ENCODE assay signal across 9 cellular contexts in the genomic region with DNA sequence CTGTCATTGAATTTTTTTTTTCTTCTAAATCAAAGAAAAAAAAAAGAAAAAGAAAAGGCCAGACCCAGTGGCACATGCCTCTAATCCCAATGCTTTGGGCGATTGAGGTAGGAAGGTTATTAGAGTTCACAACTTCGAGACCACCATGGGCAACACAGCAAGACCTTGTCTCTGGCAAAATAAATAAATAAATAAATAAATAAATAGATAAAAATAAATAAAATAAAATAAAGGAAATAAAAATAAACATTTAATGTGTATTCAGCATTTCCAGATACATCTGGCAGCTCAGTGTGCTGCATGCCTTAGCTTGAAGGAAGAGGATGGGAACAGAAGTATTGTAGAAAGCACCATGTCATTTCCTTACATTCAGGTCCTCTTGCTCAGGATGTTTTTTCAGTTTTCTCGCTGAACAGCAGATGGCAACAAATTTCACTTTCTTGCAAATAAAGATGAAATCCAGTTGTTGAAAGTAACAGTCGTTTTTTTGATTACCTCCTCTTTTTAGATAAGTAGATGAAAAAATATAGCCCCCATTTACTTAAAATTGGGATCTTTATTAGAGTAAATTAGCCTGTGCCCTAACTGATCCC. TPM values are rescaled to one million over a fixed set of nuclear protein-coding genes. Genes with fewer than 3 reads are reported as not detected.
DNase-seq lines count a peak whose midpoint lies in the region; ATAC-seq and TF ChIP-seq lines count a peak whose summit lies in the region.
"Had no signal": no experiment of that assay in that cellular context is flagged by ENCODE, and none has a peak within 500 bp of the region (broad histone marks: within the 10 kb centered on the region; RNA-seq: fewer than 3 reads in every experiment).

No MANE protein-coding gene starts in this region.

- no peaks in the 10 kb centered on the region for H3K9me3 ChIP-seq in GM23248 (ENCODE audit: low read depth)
- H3K9me3 ChIP-seq in NT2/D1 (ENCODE audit: insufficient read depth, low read length), result no peaks in the 10 kb centered on the region
- H3K9me3 ChIP-seq in naive thymus-derived CD4-positive, alpha-beta T cell (ENCODE audit: control insufficient read depth in 2 of 3, low read length in 3 of 3), result no peaks in the 10 kb centered on the region
- H3K9me3 ChIP-seq: SJSA1 had no signal

- intact Hi-C loops in naive thymus-derived CD4-positive, alpha-beta T cell (cut with micrococcal nuclease), result loop anchor here (1.0 to 2.0 kb wide), 4 partner anchors 49 to 154 kb away; a partner anchor contains a TSS

- CTCF ChIA-PET in naive thymus-derived CD4-positive, alpha-beta T cell (lab: Charles Lee), result interaction anchor here (0.6 to 0.7 kb wide), 3 partner anchors 102 to 381 kb away, joined by 3 read pairs; no protein-coding TSS in a partner anchor

- peaks cover 0 to 8% (median 0%) of the 10 kb centered on the region in 7 donors for H3K4me1 Mint-ChIP-seq in naive thymus-derived CD4-positive, alpha-beta T cell

- H3K27me3 ChIP-seq in GM23248 (replicated peaks; ENCODE audit: insufficient read depth) (peaks cover 47% of the 10 kb centered on the region), NT2/D1 (ENCODE audit: insufficient read depth, insufficient read length) (no peaks in the 10 kb centered on the region)
- H3K27me3 ChIP-seq in naive thymus-derived CD4-positive, alpha-beta T cell (ENCODE audit: control insufficient read depth in 2 of 2, insufficient read depth in 2 of 2, low read length in 2 of 2), result no peaks in the 10 kb centered on the region
- H3K27me3 ChIP-seq: SJSA1 had no signal

- ATAC-seq in naive thymus-derived CD4-positive, alpha-beta T cell, result no peak
- ATAC-seq in HG03432 (IDR thresholded peaks at IDR 0.05; ENCODE audit: unreplicated experiment), result no peak

- POLR2A ChIA-PET in naive thymus-derived CD4-positive, alpha-beta T cell (lab: Charles Lee), result interaction anchor here (0.6 to 0.7 kb wide), 2 partner anchors 11 to 100 kb away, joined by 3 to 4 read pairs; no protein-coding TSS in a partner anchor

- H3K4me3 ChIP-seq in GM23248, result no peak overlapping the region
- H3K4me3 ChIP-seq in NT2/D1 (ENCODE audit: insufficient read length, low read depth), result no peak overlapping the region
- no peak overlapping the region for H3K4me3 ChIP-seq in choroid plexus epithelial cell (ENCODE audit: low read depth, low read length)
- H3K4me3 ChIP-seq in naive thymus-derived CD4-positive, alpha-beta T cell (ENCODE audit: low read length), result no peak overlapping the region
- H3K4me3 ChIP-seq: SJSA1 had no signal

- no peak overlapping the region for H2AFZ ChIP-seq in GM23248

- H3K79me2 ChIP-seq in GM23248 (ENCODE audit: insufficient read depth), result no peaks in the 10 kb centered on the region

- no peak overlapping the region for H3K27ac ChIP-seq in GM23248
- H3K27ac ChIP-seq in naive thymus-derived CD4-positive, alpha-beta T cell (ENCODE audit: low read depth, low read length), result no peak overlapping the region
- H3K27ac ChIP-seq: SJSA1 had no signal

- H3K27me3 Mint-ChIP-seq in naive thymus-derived CD4-positive, alpha-beta T cell, result peaks cover 0 to 59% (median 10%) of the 10 kb centered on the region in 5 donors

- H3K9me2 ChIP-seq in GM23248 (ENCODE audit: insufficient read depth), result no peaks in the 10 kb centered on the region

- H3K36me3 ChIP-seq in GM23248 (ENCODE audit: low read depth), result no peaks in the 10 kb centered on the region
- H3K36me3 ChIP-seq in NT2/D1 (ENCODE audit: insufficient read depth, insufficient read length, low read length), result no peaks in the 10 kb centered on the region
- H3K36me3 ChIP-seq in naive thymus-derived CD4-positive, alpha-beta T cell (ENCODE audit: control insufficient read depth in 2 of 3, insufficient read depth in 3 of 3, low read length in 3 of 3), result no peaks in the 10 kb centered on the region
- H3K36me3 ChIP-seq: SJSA1 had no signal

- no peaks in the 10 kb centered on the region for H3K9me3 Mint-ChIP-seq in naive thymus-derived CD4-positive, alpha-beta T cell

- peak overlapping the region; percentile 42 for H3K4me2 ChIP-seq in GM23248 (ENCODE audit: unreplicated experiment)

- in situ Hi-C loops in GM23248 (cut with MboI), result no loop called here

- WGBS in GM23248 (ENCODE audit: low coverage in 1 of 2, low lambda C conversion rate in 2 of 2, missing lambda C conversion rate in 2 of 2), 2 experiments, result 24 to 27% methylated on average over 4 of the region's 4 CpGs

- peak; percentile 56 for TF ChIP-seq CTCF in choroid plexus epithelial cell (conservative IDR thresholded peaks at IDR 0.05; ENCODE audit: low read depth, low read length)

- H3K27ac Mint-ChIP-seq in naive thymus-derived CD4-positive, alpha-beta T cell, result no peak overlapping the region

- no peaks in the 10 kb centered on the region for H3K36me3 Mint-ChIP-seq in naive thymus-derived CD4-positive, alpha-beta T cell

- no peak overlapping the region for H3K9ac ChIP-seq in GM23248
- H3K9ac ChIP-seq in NT2/D1 (ENCODE audit: insufficient read length, low read depth), result no peak overlapping the region

- DNase-seq in COLO829 (ENCODE audit: low spot score), result peak; percentile 18
- peak; percentile 75 for DNase-seq in GM23248
- peak; percentile 11 for DNase-seq in NT2/D1 (ENCODE audit: low read depth, low spot score)
- peak; percentile 86 for DNase-seq in choroid plexus epithelial cell (ENCODE audit: low read depth)
- DNase-seq in naive thymus-derived CD4-positive, alpha-beta T cell, result peak in 7 of 9 donors; percentile 25 to 67 (median 50)
- no peak for DNase-seq in 8988T
- DNase-seq in occipital lobe (lab: John Stamatoyannopoulos, UW), result no peak

- H3K4me1 ChIP-seq in GM23248 (ENCODE audit: insufficient read depth) (peaks cover 5% of the 10 kb centered on the region; the same call in 1 of the 2 replicates), NT2/D1 (ENCODE audit: insufficient read depth, insufficient read length) (no peaks in the 10 kb centered on the region)
- H3K4me1 ChIP-seq in naive thymus-derived CD4-positive, alpha-beta T cell (ENCODE audit: control insufficient read depth in 2 of 2, insufficient read depth in 2 of 2, low read length in 2 of 2), result no peaks in the 10 kb centered on the region
- H3K4me1 ChIP-seq: SJSA1 had no signal

- no peaks in the 10 kb centered on the region for H3F3A ChIP-seq in GM23248 (ENCODE audit: insufficient read depth)

- H3K4me3 Mint-ChIP-seq in naive thymus-derived CD4-positive, alpha-beta T cell, result no peak overlapping the region

- H4K20me1 ChIP-seq in GM23248 (ENCODE audit: insufficient read depth), result no peaks in the 10 kb centered on the region

RNA-seq across cellular contexts. Expression of a gene that starts 25.7 kb away (rescaled TPM):
- total RNA-seq in GM23248 (2014; rRNA removed; shearing (Covaris generic)), result not detected in 2 replicates
- polyA plus RNA-seq in GM23248 (2016; fragmentation: Nextera tagmentation; extraction: Ambion mirVana), result 0.23 TPM in 1 of 2 replicates, not detected in the other
- total RNA-seq in naive thymus-derived CD4-positive, alpha-beta T cell, result 1 to 10 TPM in 2 of 5 experiments, under 1 TPM in 2, not detected in 1; 0.97 to 2.1 (median 1.1) TPM
- polyA plus RNA-seq in naive thymus-derived CD4-positive, alpha-beta T cell, result under 1 TPM; 0.49 to 0.97 TPM
- not detected for total RNA-seq in occipital lobe
- total RNA-seq: SJSA1 had no signal

Comparison
In these comparisons a context has a peak if more than half of its experiments do, and no peak if none do; other contexts are left out.
1. DNase-seq: peak in COLO829 (single experiment), GM23248 (single experiment), NT2/D1 (single experiment), choroid plexus epithelial cell (single experiment) and naive thymus-derived CD4-positive, alpha-beta T cell (7 of 9); none in 8988T (single experiment) and occipital lobe (single experiment).